Comparison of ENCODE assay signal across 8 cellular contexts in the genomic region with DNA sequence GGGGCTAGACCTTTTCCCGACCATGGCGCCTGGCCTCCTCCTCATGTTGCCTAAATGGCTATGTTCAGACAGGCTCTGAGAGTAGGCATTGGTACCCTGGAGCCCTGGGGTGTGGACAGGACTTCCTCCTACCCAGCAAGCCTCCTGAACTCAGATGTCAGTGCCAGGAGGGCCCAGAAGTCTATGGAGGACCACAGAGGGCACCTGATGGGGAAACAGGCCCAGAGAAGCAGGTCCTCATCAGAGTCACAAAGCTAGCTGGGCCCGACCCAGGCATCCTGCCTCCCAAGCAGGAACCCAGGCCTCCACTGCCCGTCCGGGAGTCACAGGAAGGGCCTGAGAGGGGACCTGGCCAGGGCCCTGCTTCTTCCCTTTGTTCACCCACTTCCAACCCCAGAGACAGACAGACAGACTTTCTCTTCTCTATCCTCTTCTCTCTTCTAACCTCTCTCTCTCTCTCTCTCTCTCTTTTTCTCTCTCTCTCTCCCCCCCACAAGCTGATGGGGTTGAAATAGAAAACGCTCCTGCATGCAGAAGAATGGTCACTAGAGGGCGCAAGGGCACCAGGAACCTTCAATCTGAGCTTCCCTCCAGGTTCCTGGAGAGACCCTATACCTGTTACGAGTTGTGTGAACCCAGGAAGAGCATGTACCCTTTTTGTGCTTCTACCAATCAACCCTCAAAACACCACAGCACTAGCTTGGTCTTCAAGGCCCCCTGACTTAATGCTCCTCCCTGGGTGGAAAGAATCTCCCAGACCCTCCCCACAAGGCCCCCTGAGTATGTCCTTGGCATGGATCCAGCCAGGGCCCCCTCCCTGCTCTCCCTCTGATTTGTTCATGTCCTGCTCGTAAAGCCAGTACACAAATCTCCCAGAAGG. TPM values are rescaled to one million over a fixed set of nuclear protein-coding genes. Genes with fewer than 3 reads are reported as not detected.
DNase-seq lines count a peak whose midpoint lies in the region; ATAC-seq and TF ChIP-seq lines count a peak whose summit lies in the region.

No MANE protein-coding gene starts in this region.

- H3K4me1 ChIP-seq in neural progenitor cell (no peaks in the 10 kb centered on the region), stomach (peaks cover 32 to 53% (median 42%) of the 10 kb centered on the region in 4 donors)

- WGBS in stomach, 5 donors: 38 to 57% (median 53%) methylated on average over 7 to 9 of the region's 9 CpGs

- peaks cover 9% of the 10 kb centered on the region for H3K79me2 ChIP-seq in neural progenitor cell (ENCODE audit: low read depth)

- no peak overlapping the region for H3K4me2 ChIP-seq in neural progenitor cell

- H3K36me3 Mint-ChIP-seq in activated T-cell treated with anti-CD3 and anti-CD28 coated beads, Interleukin-2, amount 50 U/mL, for 72 hours (ENCODE audit: insufficient read depth in 2 of 2): peaks cover 1 to 2% of the 10 kb centered on the region in 2 donors
- no peaks in the 10 kb centered on the region for H3K36me3 Mint-ChIP-seq in neural progenitor cell

- peak; percentile 92 for TF ChIP-seq CTCF in LNCAP (IDR thresholded peaks at IDR 0.05)
- peak; percentile 96 for TF ChIP-seq CTCF in neural progenitor cell (IDR thresholded peaks at IDR 0.05)
- TF ChIP-seq CTCF in stomach (IDR thresholded peaks at IDR 0.05): peak in 5 of 7 experiments; percentile 73 to 96 (median 90)

- H3K27ac Mint-ChIP-seq in activated T-cell treated with anti-CD3 and anti-CD28 coated beads, Interleukin-2, amount 50 U/mL, for 72 hours: peak overlapping the region; percentile 56
- H3K27ac Mint-ChIP-seq in neural progenitor cell: peak overlapping the region; percentile 93

- no peaks in the 10 kb centered on the region for H3K27me3 Mint-ChIP-seq in activated T-cell treated with anti-CD3 and anti-CD28 coated beads, Interleukin-2, amount 50 U/mL, for 72 hours (ENCODE audit: low read depth)
- no peaks in the 10 kb centered on the region for H3K27me3 Mint-ChIP-seq in neural progenitor cell (ENCODE audit: insufficient read depth, low read depth)

- no peaks in the 10 kb centered on the region for H3K9me3 Mint-ChIP-seq in activated T-cell treated with anti-CD3 and anti-CD28 coated beads, Interleukin-2, amount 50 U/mL, for 72 hours
- no peaks in the 10 kb centered on the region for H3K9me3 Mint-ChIP-seq in neural progenitor cell

- H3F3A ChIP-seq in neural progenitor cell (ENCODE audit: low read depth): no peaks in the 10 kb centered on the region

- peaks cover 8% of the 10 kb centered on the region for H4K20me1 ChIP-seq in neural progenitor cell (ENCODE audit: low read depth)

- H3K9ac ChIP-seq in neural progenitor cell: no peak overlapping the region

- H3K9me3 ChIP-seq in neural progenitor cell (ENCODE audit: low read depth): no peaks in the 10 kb centered on the region
- no peaks in the 10 kb centered on the region for H3K9me3 ChIP-seq in stomach

- no peaks in the 10 kb centered on the region for H3K27me3 ChIP-seq in neural progenitor cell
- no peaks in the 10 kb centered on the region for H3K27me3 ChIP-seq in stomach

- DNase-seq in DMS114 treated with DMSO at 0.1 percent for 48 hours (lab: John Stamatoyannopoulos, UW; ENCODE audit: unreplicated experiment) (peak; percentile 69), RKO (ENCODE audit: low spot score) (peak; percentile 74), fibroblast of gingiva (ENCODE audit: low read depth) (peak; percentile 71), neural progenitor cell (ENCODE audit: low spot score) (peak; percentile 89), stomach (peak; percentile 81)
- DNase-seq in activated T-cell treated with anti-CD3 and anti-CD28 coated beads, Interleukin-2, amount 50 U/mL, for 72 hours: peak; percentile 77 to 81

- no peak for TF ChIP-seq POLR2A in stomach (IDR thresholded peaks at IDR 0.05)

- intact Hi-C loops in stomach (cut with DNase I; ENCODE audit: low total_unique reads): loop anchor here (10.0 kb wide), 1 partner anchor 90 kb away; the partner anchor contains the start of gene ATG16L2

- peaks cover 47% of the 10 kb centered on the region for H3K4me1 Mint-ChIP-seq in activated T-cell treated with anti-CD3 and anti-CD28 coated beads, Interleukin-2, amount 50 U/mL, for 72 hours (ENCODE audit: low read depth)
- peaks cover 32% of the 10 kb centered on the region for H3K4me1 Mint-ChIP-seq in neural progenitor cell

- H3K4me3 ChIP-seq in neural progenitor cell: no peak overlapping the region
- no peak overlapping the region for H3K4me3 ChIP-seq in stomach

- no peak overlapping the region for H3K4me3 Mint-ChIP-seq in activated T-cell treated with anti-CD3 and anti-CD28 coated beads, Interleukin-2, amount 50 U/mL, for 72 hours
- no peak overlapping the region for H3K4me3 Mint-ChIP-seq in neural progenitor cell

- H2AFZ ChIP-seq in neural progenitor cell (replicated peaks): no peak overlapping the region

- peak; percentile 28 to 31 for ATAC-seq in activated T-cell treated with anti-CD3 and anti-CD28 coated beads, Interleukin-2, amount 50 U/mL, for 72 hours (replicated peaks in 1 of 2)
- no peak for ATAC-seq in HG03520 (IDR thresholded peaks at IDR 0.05; ENCODE audit: unreplicated experiment)

- no peak overlapping the region for H3K27ac ChIP-seq in neural progenitor cell
- peak overlapping the region in 2 of 5 donors; percentile 25 to 37 for H3K27ac ChIP-seq in stomach

- no peak for TF ChIP-seq EP300 in stomach (IDR thresholded peaks at IDR 0.05)

- H3K36me3 ChIP-seq in neural progenitor cell (no peaks in the 10 kb centered on the region), stomach (peaks cover 0 to 17% (median 6%) of the 10 kb centered on the region in 4 donors)

RNA-seq across cellular contexts. Expression of gene ARAP1, which starts 27.1 kb away (rescaled TPM):
- 10 to 100 TPM; 81.7 to 93.4 TPM for total RNA-seq in activated T-cell treated with anti-CD3 and anti-CD28 coated beads, Interleukin-2, amount 50 U/mL, for 72 hours
- total RNA-seq in neural progenitor cell (ENCODE audit: low replicate concordance) (17.6 and 46.1 TPM in 2 replicates), stomach (100 to 1,000 TPM in 3 of 5 donors, 10 to 100 TPM in 2; 61.9 to 201 (median 127) TPM)
- polyA plus RNA-seq in stomach: 10 to 100 TPM; 32.2 to 51.1 (median 38.2) TPM

RNA-seq across cellular contexts. Expression of gene PDE2A, which starts 50.9 kb away (rescaled TPM):
- 1 to 10 TPM in 1 of 2 donors, under 1 TPM in 1; 0.77 to 1.7 TPM for total RNA-seq in activated T-cell treated with anti-CD3 and anti-CD28 coated beads, Interleukin-2, amount 50 U/mL, for 72 hours
- total RNA-seq in neural progenitor cell (ENCODE audit: low replicate concordance) (0.11 and 2.3 TPM in 2 replicates), stomach (100 to 1,000 TPM in 2 of 5 donors, 10 to 100 TPM in 2, 1 to 10 TPM in 1; 3.5 to 548 (median 35.8) TPM)
- 10 to 100 TPM in 2 of 3 donors, 1 to 10 TPM in 1; 4.7 to 17.8 (median 14.1) TPM for polyA plus RNA-seq in stomach
